15 cellular contexts compared by ENCODE assay signal in the genomic region with DNA sequence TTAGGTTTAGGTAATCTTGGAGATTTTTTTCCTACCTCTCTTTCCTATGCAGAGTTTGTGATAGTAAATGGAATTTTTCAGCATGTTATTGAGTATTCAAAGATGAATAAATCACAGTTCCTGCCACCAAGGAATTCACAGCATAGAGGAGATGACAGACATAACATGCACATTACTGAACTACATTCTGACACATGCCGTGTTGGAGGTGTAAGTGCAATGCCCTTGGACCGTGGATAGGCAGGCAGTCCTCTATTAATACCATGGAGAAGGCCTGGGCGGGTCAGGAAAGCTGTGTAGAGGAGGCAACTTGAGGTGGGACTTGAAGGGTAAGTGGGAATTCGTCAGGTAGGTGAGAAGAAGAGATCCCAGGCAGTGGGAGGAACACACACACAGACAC.
"Had no signal": no experiment of that assay in that cellular context is flagged by ENCODE, and none has a peak within 500 bp of the region (broad histone marks: within the 10 kb centered on the region; RNA-seq: fewer than 3 reads in every experiment).

No MANE protein-coding gene starts in this region.

- H3K27me3 Mint-ChIP-seq: activated T-helper 17 cell treated with anti-CD3 and anti-CD28 coated beads, Interleukin-2, amount 50 U/mL, for 72 hours; natural killer cell treated with Interleukin-12 subunit alpha and Interleukin-12 subunit beta and Interleukin-15 and Interleukin-18, amount 100 ng/mL, for 72 hours; stimulated activated naive B cell treated with anti-CD40 and anti-IgM and Interleukin-4, amounts not matched to agents 10 μg/mL and 1 μg/mL and 100 μg/mL, for 72 hours; T-cell had no signal

- H3K4me1 Mint-ChIP-seq: activated T-helper 17 cell treated with anti-CD3 and anti-CD28 coated beads, Interleukin-2, amount 50 U/mL, for 72 hours had no signal

- ATAC-seq: activated T-helper 17 cell treated with anti-CD3 and anti-CD28 coated beads, Interleukin-2, amount 50 U/mL, for 72 hours; gastroesophageal sphincter; natural killer cell treated with Interleukin-12 subunit alpha and Interleukin-12 subunit beta and Interleukin-15 and Interleukin-18, amount 100 ng/mL, for 72 hours; stimulated activated naive B cell treated with anti-CD40 and anti-IgM and Interleukin-4, amounts not matched to agents 10 μg/mL and 1 μg/mL and 100 μg/mL, for 72 hours; T-cell had no signal

- DNase-seq: activated CD4-positive, alpha-beta T cell treated with anti-CD3 and anti-CD28 coated beads, Interleukin-2, amount 50 U/mL, for 48 hours; activated naive CD4-positive, alpha-beta T cell treated with Interleukin-2 at 50 U/mL for 16 hours; islet precursor cell; mesenchymal stem cell; occipital lobe; stimulated activated naive B cell treated with anti-CD40 and anti-IgM and Interleukin-4, amounts not matched to agents 10 μg/mL and 1 μg/mL and 100 μg/mL, for 72 hours; T-cell; T1000 had no signal

- H3K27ac Mint-ChIP-seq: natural killer cell treated with Interleukin-12 subunit alpha and Interleukin-12 subunit beta and Interleukin-15 and Interleukin-18, amount 100 ng/mL, for 72 hours; stimulated activated naive B cell treated with anti-CD40 and anti-IgM and Interleukin-4, amounts not matched to agents 10 μg/mL and 1 μg/mL and 100 μg/mL, for 72 hours; T-cell had no signal

- H3K4me3 ChIP-seq: ascending aorta, gastroesophageal sphincter, SK-N-MC, tibial nerve had no signal

- FAIRE-seq: colon had no signal

- H3K4me3 Mint-ChIP-seq: activated T-helper 17 cell treated with anti-CD3 and anti-CD28 coated beads, Interleukin-2, amount 50 U/mL, for 72 hours; natural killer cell treated with Interleukin-12 subunit alpha and Interleukin-12 subunit beta and Interleukin-15 and Interleukin-18, amount 100 ng/mL, for 72 hours; stimulated activated naive B cell treated with anti-CD40 and anti-IgM and Interleukin-4, amounts not matched to agents 10 μg/mL and 1 μg/mL and 100 μg/mL, for 72 hours; T-cell had no signal

- H3K9me3 Mint-ChIP-seq: activated T-helper 17 cell treated with anti-CD3 and anti-CD28 coated beads, Interleukin-2, amount 50 U/mL, for 72 hours; natural killer cell treated with Interleukin-12 subunit alpha and Interleukin-12 subunit beta and Interleukin-15 and Interleukin-18, amount 100 ng/mL, for 72 hours had no signal

- H3K9me3 ChIP-seq: ascending aorta, gastroesophageal sphincter, tibial nerve had no signal

- H3K4me1 ChIP-seq: ascending aorta, tibial nerve had no signal

- H3K27me3 ChIP-seq: ascending aorta, gastroesophageal sphincter, tibial nerve had no signal

- H3K27ac ChIP-seq: ascending aorta, gastroesophageal sphincter, SK-N-MC, tibial nerve had no signal
